In the genomic region with DNA sequence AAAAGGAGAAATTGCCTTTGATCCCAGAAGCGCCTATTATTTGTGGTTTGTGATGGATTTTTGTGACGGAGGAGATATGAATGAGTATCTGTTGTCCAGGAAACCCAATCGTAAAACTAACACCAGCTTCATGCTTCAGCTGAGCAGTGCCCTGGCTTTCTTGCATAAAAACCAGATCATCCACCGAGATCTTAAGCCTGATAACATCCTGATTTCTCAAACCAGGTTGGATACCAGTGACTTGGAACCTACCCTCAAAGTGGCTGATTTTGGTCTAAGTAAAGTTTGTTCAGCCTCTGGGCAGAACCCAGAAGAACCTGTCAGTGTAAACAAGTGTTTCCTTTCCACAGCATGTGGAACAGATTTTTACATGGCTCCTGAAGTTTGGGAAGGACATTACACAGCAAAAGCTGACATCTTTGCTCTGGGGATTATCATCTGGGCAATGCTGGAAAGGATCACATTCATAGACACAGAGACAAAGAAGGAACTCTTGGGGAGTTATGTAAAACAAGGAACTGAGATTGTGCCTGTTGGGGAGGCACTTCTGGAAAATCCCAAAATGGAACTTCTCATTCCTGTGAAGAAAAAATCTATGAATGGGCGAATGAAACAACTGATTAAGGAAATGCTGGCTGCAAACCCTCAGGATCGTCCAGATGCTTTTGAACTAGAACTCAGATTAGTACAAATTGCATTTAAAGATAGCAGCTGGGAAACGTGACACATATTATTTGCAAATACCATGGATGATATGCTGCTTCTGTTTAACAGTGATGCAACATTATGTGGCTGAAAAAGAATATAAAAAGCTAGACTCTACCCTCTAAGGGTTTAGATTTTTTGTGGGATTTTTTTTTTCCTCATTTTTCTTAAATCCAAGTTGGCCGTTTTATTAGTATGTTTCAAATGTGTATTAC, we compare ENCODE assay signal across 1 cellular context.
TF ChIP-seq lines count a peak whose summit lies in the region.

No MANE protein-coding gene starts in this region.

TF ChIP-seq in K562, 482 proteins besides CTCF, POLR2A, EP300 and RAD21 (continued from another document and continues in another):
- no peak for TF ChIP-seq ZNF764 (CRISPR knock-in tag; IDR thresholded peaks at IDR 0.05; ENCODE audit: low read depth)
- no peak for TF ChIP-seq OTX1 (CRISPR knock-in tag; IDR thresholded peaks at IDR 0.05)
- no peak for TF ChIP-seq ZNF644 (tag; IDR thresholded peaks at IDR 0.05; ENCODE audit: low read depth)
- no peak for TF ChIP-seq SMAD1 (IDR thresholded peaks at IDR 0.05; ENCODE audit: low read depth, low read length, partially characterized antibody)
- TF ChIP-seq ZNF347 (CRISPR knock-in tag; IDR thresholded peaks at IDR 0.05; ENCODE audit: low read depth), result no peak
- TF ChIP-seq, protein P1, sequence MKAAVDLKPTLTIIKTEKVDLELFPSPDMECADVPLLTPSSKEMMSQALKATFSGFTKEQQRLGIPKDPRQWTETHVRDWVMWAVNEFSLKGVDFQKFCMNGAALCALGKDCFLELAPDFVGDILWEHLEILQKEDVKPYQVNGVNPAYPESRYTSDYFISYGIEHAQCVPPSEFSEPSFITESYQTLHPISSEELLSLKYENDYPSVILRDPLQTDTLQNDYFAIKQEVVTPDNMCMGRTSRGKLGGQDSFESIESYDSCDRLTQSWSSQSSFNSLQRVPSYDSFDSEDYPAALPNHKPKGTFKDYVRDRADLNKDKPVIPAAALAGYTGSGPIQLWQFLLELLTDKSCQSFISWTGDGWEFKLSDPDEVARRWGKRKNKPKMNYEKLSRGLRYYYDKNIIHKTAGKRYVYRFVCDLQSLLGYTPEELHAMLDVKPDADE (conservative IDR thresholded peaks at IDR 0.05; ENCODE audit: control insufficient read depth, low read depth, low read length), result no peak
- TF ChIP-seq ZKSCAN8 (CRISPR knock-in tag; IDR thresholded peaks at IDR 0.05), result peak; percentile 69; the same call in 1 of the 2 replicates
- TF ChIP-seq ZNF23 (CRISPR knock-in tag; IDR thresholded peaks at IDR 0.05), result no peak
- no peak for TF ChIP-seq KLF13 (tag; IDR thresholded peaks at IDR 0.05; ENCODE audit: borderline replicate concordance, low read depth)
- TF ChIP-seq FOSL1 (tag; conservative IDR thresholded peaks at IDR 0.05), result no peak
- no peak for TF ChIP-seq SMARCE1 (IDR thresholded peaks at IDR 0.05)
- TF ChIP-seq, protein P2, sequence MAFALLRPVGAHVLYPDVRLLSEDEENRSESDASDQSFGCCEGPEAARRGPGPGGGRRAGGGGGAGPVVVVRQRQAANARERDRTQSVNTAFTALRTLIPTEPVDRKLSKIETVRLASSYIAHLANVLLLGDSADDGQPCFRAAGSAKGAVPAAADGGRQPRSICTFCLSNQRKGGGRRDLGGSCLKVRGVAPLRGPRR (CRISPR knock-in tag; IDR thresholded peaks at IDR 0.05), result no peak
- no peak for TF ChIP-seq SNIP1 (IDR thresholded peaks at IDR 0.05; ENCODE audit: low read depth)
- no peak for TF ChIP-seq ZNF12 (CRISPR knock-in tag; IDR thresholded peaks at IDR 0.05)
- TF ChIP-seq ZNF282 (CRISPR knock-in tag; IDR thresholded peaks at IDR 0.05), result no peak
- TF ChIP-seq TRIM24 (IDR thresholded peaks at IDR 0.05), result no peak
- TF ChIP-seq MECOM (CRISPR knock-in tag; IDR thresholded peaks at IDR 0.05), result no peak
- no peak for TF ChIP-seq POLR2H (tag; IDR thresholded peaks at IDR 0.05; ENCODE audit: low read depth)
- TF ChIP-seq BRD9 (IDR thresholded peaks at IDR 0.05; ENCODE audit: low read depth, partially characterized antibody), result no peak
- TF ChIP-seq, protein P3, sequence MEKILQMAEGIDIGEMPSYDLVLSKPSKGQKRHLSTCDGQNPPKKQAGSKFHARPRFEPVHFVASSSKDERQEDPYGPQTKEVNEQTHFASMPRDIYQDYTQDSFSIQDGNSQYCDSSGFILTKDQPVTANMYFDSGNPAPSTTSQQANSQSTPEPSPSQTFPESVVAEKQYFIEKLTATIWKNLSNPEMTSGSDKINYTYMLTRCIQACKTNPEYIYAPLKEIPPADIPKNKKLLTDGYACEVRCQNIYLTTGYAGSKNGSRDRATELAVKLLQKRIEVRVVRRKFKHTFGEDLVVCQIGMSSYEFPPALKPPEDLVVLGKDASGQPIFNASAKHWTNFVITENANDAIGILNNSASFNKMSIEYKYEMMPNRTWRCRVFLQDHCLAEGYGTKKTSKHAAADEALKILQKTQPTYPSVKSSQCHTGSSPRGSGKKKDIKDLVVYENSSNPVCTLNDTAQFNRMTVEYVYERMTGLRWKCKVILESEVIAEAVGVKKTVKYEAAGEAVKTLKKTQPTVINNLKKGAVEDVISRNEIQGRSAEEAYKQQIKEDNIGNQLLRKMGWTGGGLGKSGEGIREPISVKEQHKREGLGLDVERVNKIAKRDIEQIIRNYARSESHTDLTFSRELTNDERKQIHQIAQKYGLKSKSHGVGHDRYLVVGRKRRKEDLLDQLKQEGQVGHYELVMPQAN (IDR thresholded peaks at IDR 0.05; ENCODE audit: borderline replicate concordance), result no peak
- no peak for TF ChIP-seq CHD1 (IDR thresholded peaks at IDR 0.05; ENCODE audit: low read length)
- TF ChIP-seq KDM5B (IDR thresholded peaks at IDR 0.05; ENCODE audit: insufficient replicate concordance, low read depth, low read length), result no peak
- TF ChIP-seq CC2D1A (IDR thresholded peaks at IDR 0.05), result no peak
- peak; percentile 78; the same call in 1 of the 2 replicates for TF ChIP-seq DMBX1 (CRISPR knock-in tag; IDR thresholded peaks at IDR 0.05; ENCODE audit: borderline replicate concordance)
- TF ChIP-seq SRSF1 (IDR thresholded peaks at IDR 0.05; ENCODE audit: low read depth, low read length), result no peak
- TF ChIP-seq, protein P4, sequence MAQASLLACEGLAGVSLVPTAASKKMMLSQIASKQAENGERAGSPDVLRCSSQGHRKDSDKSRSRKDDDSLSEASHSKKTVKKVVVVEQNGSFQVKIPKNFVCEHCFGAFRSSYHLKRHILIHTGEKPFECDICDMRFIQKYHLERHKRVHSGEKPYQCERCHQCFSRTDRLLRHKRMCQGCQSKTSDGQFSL (CRISPR knock-in tag; IDR thresholded peaks at IDR 0.05), result no peak
- TF ChIP-seq, protein P4 (tag; IDR thresholded peaks at IDR 0.05), result no peak
- no peak for TF ChIP-seq SNRNP70 (optimal IDR thresholded peaks at IDR 0.05; ENCODE audit: low read depth, low read length)
- no peak for TF ChIP-seq NR3C1 (CRISPR knock-in tag; IDR thresholded peaks at IDR 0.05)
- TF ChIP-seq CCAR2 (IDR thresholded peaks at IDR 0.05; ENCODE audit: low read depth, low read length), result no peak
- TF ChIP-seq RUNX1 (IDR thresholded peaks at IDR 0.05; ENCODE audit: low read depth), result no peak
- no peak for TF ChIP-seq ESRRB (CRISPR knock-in tag; IDR thresholded peaks at IDR 0.05; ENCODE audit: borderline replicate concordance)
- TF ChIP-seq HDAC8 (tag; IDR thresholded peaks at IDR 0.05), result no peak
- no peak for TF ChIP-seq PHF20 (IDR thresholded peaks at IDR 0.05; ENCODE audit: partially characterized antibody)
- TF ChIP-seq HNRNPLL (IDR thresholded peaks at IDR 0.05; ENCODE audit: low read depth, low read length, poor library complexity, severe bottlenecking), result no peak
- TF ChIP-seq HEY1 (CRISPR knock-in tag; IDR thresholded peaks at IDR 0.05; ENCODE audit: borderline replicate concordance), result no peak
- no peak for TF ChIP-seq SRSF3 (IDR thresholded peaks at IDR 0.05; ENCODE audit: insufficient read depth, low read length)
- TF ChIP-seq NCOA2 (IDR thresholded peaks at IDR 0.05; ENCODE audit: partially characterized antibody in 2 of 2), result no peak
- 0 out of 2 replicates have a peak, but pooled peaks have one; percentile 38 for TF ChIP-seq GATAD2A (IDR thresholded peaks at IDR 0.05)
- no peak for TF ChIP-seq ZBTB17 (CRISPR knock-in tag; IDR thresholded peaks at IDR 0.05)
- TF ChIP-seq GTF2E2 (tag; IDR thresholded peaks at IDR 0.05), result no peak; the same call in 1 of the 2 replicates
- TF ChIP-seq ADNP (tag; IDR thresholded peaks at IDR 0.05), result no peak
- TF ChIP-seq ARHGAP35 (IDR thresholded peaks at IDR 0.05; ENCODE audit: partially characterized antibody), result no peak
- no peak for TF ChIP-seq MCM7 (IDR thresholded peaks at IDR 0.05)
- peak; percentile 19 for TF ChIP-seq GATA2 (CRISPR knock-in tag; IDR thresholded peaks at IDR 0.05)
- TF ChIP-seq ZNF121 (CRISPR knock-in tag; conservative IDR thresholded peaks at IDR 0.05), result no peak
- TF ChIP-seq, protein P5, sequence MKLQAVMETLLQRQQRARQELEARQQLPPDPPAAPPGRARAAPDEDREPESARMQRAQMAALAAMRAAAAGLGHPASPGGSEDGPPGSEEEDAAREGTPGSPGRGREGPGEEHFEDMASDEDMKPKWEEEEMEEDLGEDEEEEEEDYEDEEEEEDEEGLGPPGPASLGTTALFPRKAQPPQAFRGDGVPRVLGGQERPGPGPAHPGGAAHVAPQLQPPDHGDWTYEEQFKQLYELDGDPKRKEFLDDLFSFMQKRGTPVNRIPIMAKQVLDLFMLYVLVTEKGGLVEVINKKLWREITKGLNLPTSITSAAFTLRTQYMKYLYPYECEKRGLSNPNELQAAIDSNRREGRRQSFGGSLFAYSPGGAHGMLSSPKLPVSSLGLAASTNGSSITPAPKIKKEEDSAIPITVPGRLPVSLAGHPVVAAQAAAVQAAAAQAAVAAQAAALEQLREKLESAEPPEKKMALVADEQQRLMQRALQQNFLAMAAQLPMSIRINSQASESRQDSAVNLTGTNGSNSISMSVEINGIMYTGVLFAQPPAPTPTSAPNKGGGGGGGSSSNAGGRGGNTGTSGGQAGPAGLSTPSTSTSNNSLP (IDR thresholded peaks at IDR 0.05; ENCODE audit: borderline replicate concordance, low read depth, low read length), result no peak
- TF ChIP-seq NCOA1 (IDR thresholded peaks at IDR 0.05; ENCODE audit: low read depth), result no peak
- no peak for TF ChIP-seq NR4A1 (CRISPR knock-in tag; IDR thresholded peaks at IDR 0.05)
- TF ChIP-seq NR4A1 (tag; IDR thresholded peaks at IDR 0.05), result no peak
- TF ChIP-seq, protein P6, sequence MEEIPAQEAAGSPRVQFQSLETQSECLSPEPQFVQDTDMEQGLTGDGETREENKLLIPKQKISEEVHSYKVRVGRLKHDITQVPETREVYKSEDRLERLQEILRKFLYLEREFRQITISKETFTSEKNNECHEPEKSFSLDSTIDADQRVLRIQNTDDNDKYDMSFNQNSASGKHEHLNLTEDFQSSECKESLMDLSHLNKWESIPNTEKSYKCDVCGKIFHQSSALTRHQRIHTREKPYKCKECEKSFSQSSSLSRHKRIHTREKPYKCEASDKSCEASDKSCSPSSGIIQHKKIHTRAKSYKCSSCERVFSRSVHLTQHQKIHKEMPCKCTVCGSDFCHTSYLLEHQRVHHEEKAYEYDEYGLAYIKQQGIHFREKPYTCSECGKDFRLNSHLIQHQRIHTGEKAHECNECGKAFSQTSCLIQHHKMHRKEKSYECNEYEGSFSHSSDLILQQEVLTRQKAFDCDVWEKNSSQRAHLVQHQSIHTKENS (CRISPR knock-in tag; IDR thresholded peaks at IDR 0.05), result no peak
- no peak for TF ChIP-seq PPARD (CRISPR knock-in tag; IDR thresholded peaks at IDR 0.05)
- no peak for TF ChIP-seq TEAD2 (tag; IDR thresholded peaks at IDR 0.05)
- TF ChIP-seq ZNF436 (CRISPR knock-in tag; IDR thresholded peaks at IDR 0.05), result no peak
- no peak for TF ChIP-seq MEIS2 (IDR thresholded peaks at IDR 0.05; ENCODE audit: partially characterized antibody)
- no peak for TF ChIP-seq ZNF174 (CRISPR knock-in tag; IDR thresholded peaks at IDR 0.05)
- peak in 1 of 2 experiments; percentile 53; a peak in 1 of 4 replicates for TF ChIP-seq RCOR1 (IDR thresholded peaks at IDR 0.05; ENCODE audit: borderline replicate concordance in 1 of 2, low read depth in 2 of 2, low read length in 2 of 2)
- TF ChIP-seq MAFK (IDR thresholded peaks at IDR 0.05; ENCODE audit: low read length), result no peak
- TF ChIP-seq, protein P7, sequence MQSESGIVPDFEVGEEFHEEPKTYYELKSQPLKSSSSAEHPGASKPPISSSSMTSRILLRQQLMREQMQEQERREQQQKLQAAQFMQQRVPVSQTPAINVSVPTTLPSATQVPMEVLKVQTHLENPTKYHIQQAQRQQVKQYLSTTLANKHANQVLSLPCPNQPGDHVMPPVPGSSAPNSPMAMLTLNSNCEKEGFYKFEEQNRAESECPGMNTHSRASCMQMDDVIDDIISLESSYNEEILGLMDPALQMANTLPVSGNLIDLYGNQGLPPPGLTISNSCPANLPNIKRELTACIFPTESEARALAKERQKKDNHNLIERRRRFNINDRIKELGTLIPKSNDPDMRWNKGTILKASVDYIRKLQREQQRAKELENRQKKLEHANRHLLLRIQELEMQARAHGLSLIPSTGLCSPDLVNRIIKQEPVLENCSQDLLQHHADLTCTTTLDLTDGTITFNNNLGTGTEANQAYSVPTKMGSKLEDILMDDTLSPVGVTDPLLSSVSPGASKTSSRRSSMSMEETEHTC (IDR thresholded peaks at IDR 0.05), result no peak
- TF ChIP-seq HDAC6 (IDR thresholded peaks at IDR 0.05; ENCODE audit: low read depth, low read length), result no peak
- TF ChIP-seq, protein P8, sequence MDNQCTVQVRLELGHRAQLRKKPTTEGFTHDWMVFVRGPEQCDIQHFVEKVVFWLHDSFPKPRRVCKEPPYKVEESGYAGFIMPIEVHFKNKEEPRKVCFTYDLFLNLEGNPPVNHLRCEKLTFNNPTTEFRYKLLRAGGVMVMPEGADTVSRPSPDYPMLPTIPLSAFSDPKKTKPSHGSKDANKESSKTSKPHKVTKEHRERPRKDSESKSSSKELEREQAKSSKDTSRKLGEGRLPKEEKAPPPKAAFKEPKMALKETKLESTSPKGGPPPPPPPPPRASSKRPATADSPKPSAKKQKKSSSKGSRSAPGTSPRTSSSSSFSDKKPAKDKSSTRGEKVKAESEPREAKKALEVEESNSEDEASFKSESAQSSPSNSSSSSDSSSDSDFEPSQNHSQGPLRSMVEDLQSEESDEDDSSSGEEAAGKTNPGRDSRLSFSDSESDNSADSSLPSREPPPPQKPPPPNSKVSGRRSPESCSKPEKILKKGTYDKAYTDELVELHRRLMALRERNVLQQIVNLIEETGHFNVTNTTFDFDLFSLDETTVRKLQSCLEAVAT (IDR thresholded peaks at IDR 0.05), result no peak
- TF ChIP-seq ZNF445 (CRISPR knock-in tag; IDR thresholded peaks at IDR 0.05; ENCODE audit: low read depth), result no peak
- no peak for TF ChIP-seq ZNF311 (CRISPR knock-in tag; IDR thresholded peaks at IDR 0.05)
- TF ChIP-seq TRIM28 (IDR thresholded peaks at IDR 0.05), result no peak
- no peak for TF ChIP-seq PHF8 (IDR thresholded peaks at IDR 0.05; ENCODE audit: borderline replicate concordance, low read length)
- TF ChIP-seq HOXB6 (CRISPR knock-in tag; IDR thresholded peaks at IDR 0.05; ENCODE audit: borderline replicate concordance), result no peak
- TF ChIP-seq SP2 (IDR thresholded peaks at IDR 0.05; ENCODE audit: extremely low read depth, low read depth, low read length, poor library complexity, severe bottlenecking), result no peak
